8 cellular contexts compared by ENCODE assay signal in genomic region chr3:197456271-197457091, GRCh38.
DNase-seq lines count a peak whose midpoint lies in the region; ATAC-seq lines count a peak whose summit lies in the region.

No MANE protein-coding gene starts in this region.

- peak overlapping the region; percentile 67 to 92 (median 87) for H3K27ac ChIP-seq in BLaER1 treated with 17β-estradiol and CSF1 and Interleukin-3, amounts not matched to agents 10 nM and 100 nM

- in situ Hi-C loops in T47D (cut with HindIII; ENCODE audit: low pct_unique_long_range_greater_than_20kb, low sequenced_read_pairs): no loop called here

- H4K20me1 ChIP-seq in BLaER1 treated with 17β-estradiol and CSF1 and Interleukin-3, amounts not matched to agents 10 nM and 100 nM: no peaks in the 10 kb centered on the region

- H3K9ac ChIP-seq in BLaER1 treated with 17β-estradiol and CSF1 and Interleukin-3, amounts not matched to agents 10 nM and 100 nM: peak overlapping the region; percentile 60 to 84 (median 79)

- peaks cover 0 to 6% (median 0%) of the 10 kb centered on the region in 11 experiments; a peak in 5 of 22 replicates for H3K9me3 ChIP-seq in BLaER1 treated with 17β-estradiol and CSF1 and Interleukin-3, amounts not matched to agents 10 nM and 100 nM (replicated peaks in 1 of 11)

- no peak for ATAC-seq in HG03280 (IDR thresholded peaks at IDR 0.05; ENCODE audit: unreplicated experiment)

- DNase-seq in H7 (peak; percentile 91), SK-N-DZ (ENCODE audit: low spot score) (peak; percentile 60), T47D (ENCODE audit: low read depth in 1 of 2, low spot score in 1 of 2) (peak; percentile 89 to 93), inferior parietal cortex (ENCODE audit: extremely low spot score) (peak; percentile 81), COR-L47 (lab: John Stamatoyannopoulos, UW) (no peak)
- peak; percentile 45 to 60 for DNase-seq in stimulated activated CD4-positive, alpha-beta T cell treated with anti-CD3 and anti-CD28 coated beads, Interleukin-12 subunit alpha, Interleukin-12 subunit beta, amount 100 ng/mL, for 24 hours (ENCODE audit: low read depth in 2 of 2)

- peak overlapping the region; percentile 54 to 73 (median 61) for H3K4me3 ChIP-seq in BLaER1 treated with 17β-estradiol and CSF1 and Interleukin-3, amounts not matched to agents 10 nM and 100 nM
- H3K4me3 ChIP-seq in H7 (ENCODE audit: insufficient read depth, low read depth, low read length): peak overlapping the region; percentile 61

- peak overlapping the region; percentile 82 to 98 (median 93) for H3K4me2 ChIP-seq in BLaER1 treated with 17β-estradiol and CSF1 and Interleukin-3, amounts not matched to agents 10 nM and 100 nM

- no peaks in the 10 kb centered on the region for H3K36me3 ChIP-seq in BLaER1 treated with 17β-estradiol and CSF1 and Interleukin-3, amounts not matched to agents 10 nM and 100 nM
- no peaks in the 10 kb centered on the region for H3K36me3 ChIP-seq in H7 (replicated peaks; ENCODE audit: control insufficient read depth, insufficient read depth, low read length)

- H3K27me3 ChIP-seq in BLaER1 treated with 17β-estradiol and CSF1 and Interleukin-3, amounts not matched to agents 10 nM and 100 nM: no peaks in the 10 kb centered on the region
- 0 out of 2 replicates have a peak, but pooled peaks cover 1% of the 10 kb centered on the region for H3K27me3 ChIP-seq in H7 (ENCODE audit: control insufficient read depth, insufficient read depth, low read length)

- H3K4me1 ChIP-seq in BLaER1 treated with 17β-estradiol and CSF1 and Interleukin-3, amounts not matched to agents 10 nM and 100 nM: peaks cover 16 to 26% (median 22%) of the 10 kb centered on the region in 10 experiments
